3 cellular contexts compared by ENCODE assay signal in genomic region chr10:125348536-125348935, GRCh38.
"Had no signal": no experiment of that assay in that cellular context is flagged by ENCODE, and none has a peak within 500 bp of the region (broad histone marks: within the 10 kb centered on the region; RNA-seq: fewer than 3 reads in every experiment).

No MANE protein-coding gene starts in this region.

- ATAC-seq: GM12878 had no signal

- DNase-seq: GDM1, GF-D8 had no signal

- H3K4me3 ChIP-seq: GM12878 had no signal
